1 cellular context compared by ENCODE assay signal in genomic region chr22:23534851-23535717, GRCh38.
TF ChIP-seq lines count a peak whose summit lies in the region.

No MANE protein-coding gene starts in this region.

TF ChIP-seq in GM23338, 12 proteins besides CTCF, POLR2A, EP300 and RAD21 (continued from another document):
- no peak for TF ChIP-seq REST (IDR thresholded peaks at IDR 0.05; ENCODE audit: unreplicated experiment)
- TF ChIP-seq ZNF114 (CRISPR knock-in tag; IDR thresholded peaks at IDR 0.05) = no peak
- TF ChIP-seq JUNB (IDR thresholded peaks at IDR 0.05; ENCODE audit: unreplicated experiment) = no peak
- no peak for TF ChIP-seq NANOG (IDR thresholded peaks at IDR 0.05; ENCODE audit: borderline replicate concordance)
- no peak for TF ChIP-seq STAT1 (IDR thresholded peaks at IDR 0.05; ENCODE audit: unreplicated experiment)
- TF ChIP-seq, protein P1, sequence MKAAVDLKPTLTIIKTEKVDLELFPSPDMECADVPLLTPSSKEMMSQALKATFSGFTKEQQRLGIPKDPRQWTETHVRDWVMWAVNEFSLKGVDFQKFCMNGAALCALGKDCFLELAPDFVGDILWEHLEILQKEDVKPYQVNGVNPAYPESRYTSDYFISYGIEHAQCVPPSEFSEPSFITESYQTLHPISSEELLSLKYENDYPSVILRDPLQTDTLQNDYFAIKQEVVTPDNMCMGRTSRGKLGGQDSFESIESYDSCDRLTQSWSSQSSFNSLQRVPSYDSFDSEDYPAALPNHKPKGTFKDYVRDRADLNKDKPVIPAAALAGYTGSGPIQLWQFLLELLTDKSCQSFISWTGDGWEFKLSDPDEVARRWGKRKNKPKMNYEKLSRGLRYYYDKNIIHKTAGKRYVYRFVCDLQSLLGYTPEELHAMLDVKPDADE (IDR thresholded peaks at IDR 0.05) = no peak
- no peak for TF ChIP-seq CREB1 (CRISPR knock-in tag; IDR thresholded peaks at IDR 0.05; ENCODE audit: low read depth)
- TF ChIP-seq ZNF331 (CRISPR knock-in tag; IDR thresholded peaks at IDR 0.05; ENCODE audit: low read depth) = no peak
- TF ChIP-seq ZNF462 (CRISPR knock-in tag; IDR thresholded peaks at IDR 0.05) = no peak
